ENCODE assay signal across 31 cellular contexts in the genomic region with DNA sequence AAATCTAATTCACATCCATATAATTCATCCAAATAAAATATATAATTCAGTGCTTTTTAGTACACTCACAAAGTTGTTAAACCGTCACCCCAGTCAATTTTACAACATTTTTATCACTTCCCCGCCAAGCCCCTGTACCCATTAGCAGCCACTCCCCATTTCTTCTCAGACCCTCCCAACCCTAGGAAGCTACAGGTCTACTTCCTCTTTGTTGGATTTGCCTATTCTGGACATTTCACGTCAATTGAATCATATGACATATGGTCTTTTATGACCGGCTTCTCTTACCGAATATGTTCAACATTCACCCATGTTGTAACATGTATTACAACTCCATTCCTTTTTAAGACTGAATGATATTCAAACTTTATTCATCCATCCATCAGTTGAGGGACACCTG. TPM values are rescaled to one million over a fixed set of nuclear protein-coding genes. Genes with fewer than 3 reads are reported as not detected.
"Had no signal": no experiment of that assay in that cellular context is flagged by ENCODE, and none has a peak within 500 bp of the region (broad histone marks: within the 10 kb centered on the region; RNA-seq: fewer than 3 reads in every experiment).

No MANE protein-coding gene starts in this region.

- DNase-seq: activated CD4-positive, alpha-beta T cell treated with anti-CD3 and anti-CD28 coated beads for 4 hours; activated CD4-positive, alpha-beta T cell treated with anti-CD3 and anti-CD28 coated beads, Interleukin-2, amount 50 U/mL, for 4 hours; activated effector memory CD4-positive, alpha-beta T cell treated with anti-CD3 and anti-CD28 coated beads, Interleukin-2, amount 50 U/mL, for 16 hours; activated naive CD4-positive, alpha-beta T cell treated with anti-CD3 and anti-CD28 coated beads, Interleukin-2, amount 10 ng/mL, durations not matched to agents 7 days and 5 days; amniotic stem cell; caudate nucleus; cortex of kidney; endodermal cell; foreskin fibroblast; heart left ventricle; hypothalamus; immature natural killer cell; kidney; mesenchymal stem cell; natural killer cell; occipital lobe; stimulated activated CD4-positive, alpha-beta T cell treated with anti-CD3 and anti-CD28 coated beads, Interleukin-1b, Interleukin-23, amount 100 ng/mL, for 48 hours; stimulated activated CD4-positive, alpha-beta T cell treated with anti-CD3 and anti-CD28 coated beads, Interleukin-4, amount 100 ng/mL, for 4 hours; stimulated activated CD8-positive, alpha-beta memory T cell treated with anti-CD3 and anti-CD28 coated beads, Interleukin-4, amount 100 ng/mL, for 48 hours; stimulated activated naive B cell treated with anti-CD40 and anti-IgM and Interleukin-4, amounts not matched to agents 10 μg/mL and 1 μg/mL and 100 μg/mL, for 72 hours; stomach; tibial artery; upper lobe of right lung had no signal

- H3K27ac ChIP-seq: heart left ventricle, neural progenitor cell, parathyroid adenoma, psoas muscle, stomach, suprapubic skin, tibial artery, upper lobe of right lung, VCaP had no signal

- H3K4me3 ChIP-seq: heart left ventricle, neural progenitor cell, psoas muscle, smooth muscle cell, stomach, suprapubic skin, tibial artery, upper lobe of right lung had no signal

- H3K27me3 ChIP-seq: heart left ventricle, neural progenitor cell, stomach, upper lobe of right lung had no signal

- ATAC-seq: esophagus mucosa; heart left ventricle; natural killer cell; psoas muscle; stimulated activated naive B cell treated with anti-CD40 and anti-IgM and Interleukin-4, amounts not matched to agents 10 μg/mL and 1 μg/mL and 100 μg/mL, for 72 hours; upper lobe of right lung had no signal

RNA-seq across cellular contexts. Expression of a gene that starts 54.0 kb away (rescaled TPM):
- total RNA-seq: chondrocyte, psoas muscle, smooth muscle cell had no signal
